In the genomic region with DNA sequence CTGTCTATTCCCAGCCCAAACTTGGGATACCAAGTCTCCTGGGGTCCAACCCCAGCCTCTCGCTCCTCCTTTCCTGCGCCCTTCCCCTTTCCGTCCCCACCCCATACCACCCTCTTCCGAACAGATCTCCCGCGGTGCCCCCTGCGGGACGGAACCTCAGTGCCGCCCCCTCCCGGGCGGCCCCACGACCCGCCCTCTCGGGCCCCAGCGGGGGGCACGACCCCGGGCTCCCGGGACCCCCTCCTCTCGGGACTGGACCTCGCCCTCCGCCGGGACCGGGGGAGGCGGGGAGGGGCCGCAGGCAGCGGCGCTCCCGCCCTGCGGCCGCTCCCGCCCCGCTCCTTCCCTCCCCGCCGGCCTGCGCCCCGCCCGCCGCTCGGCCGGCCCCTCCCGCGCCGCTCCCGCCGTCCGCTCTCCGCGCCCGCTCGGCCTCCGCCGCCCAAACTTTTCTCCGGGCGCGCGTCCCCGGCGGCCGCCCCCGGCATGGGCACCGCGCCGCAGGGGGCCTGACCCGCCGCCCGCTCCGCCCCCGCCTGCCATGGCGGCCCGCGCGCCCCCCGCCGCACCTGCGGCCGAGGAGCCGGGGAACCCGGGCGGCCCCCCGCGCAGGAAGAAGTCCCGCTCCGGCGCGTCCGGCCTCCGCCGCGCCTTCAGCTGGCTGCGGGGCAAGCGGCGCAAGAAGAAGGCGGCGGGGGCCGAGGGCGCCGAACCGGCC, we compare ENCODE assay signal across 1 cellular context.
TF ChIP-seq lines count a peak whose summit lies in the region.

No MANE protein-coding gene starts in this region.

TF ChIP-seq in H1, 55 proteins besides CTCF, POLR2A, EP300 and RAD21 (continued from another document):
- TF ChIP-seq HDAC2 (IDR thresholded peaks at IDR 0.05; ENCODE audit: borderline replicate concordance in 1 of 2, low read depth in 2 of 2, low read length in 2 of 2) (no peak), USF2 (IDR thresholded peaks at IDR 0.05; ENCODE audit: low read length) (no peak), YY1 (IDR thresholded peaks at IDR 0.05; ENCODE audit: low read depth, low read length) (no peak), CEBPB (IDR thresholded peaks at IDR 0.05; ENCODE audit: low read depth, low read length) (no peak), KDM4A (IDR thresholded peaks at IDR 0.05; ENCODE audit: low read depth, low read length, severe bottlenecking) (peak; percentile 42), SIN3A (conservative IDR thresholded peaks at IDR 0.05 in 1 of 2, IDR thresholded peaks at IDR 0.05 in 1 of 2; ENCODE audit: low read depth in 1 of 2, low read length in 2 of 2) (no peak), GABPA (IDR thresholded peaks at IDR 0.05; ENCODE audit: borderline replicate concordance, insufficient read depth, low read length) (no peak), CBX5 (IDR thresholded peaks at IDR 0.05; ENCODE audit: low read depth, low read length) (no peak), CHD7 (IDR thresholded peaks at IDR 0.05; ENCODE audit: insufficient replicate concordance, low read length) (no peak), CTBP2 (IDR thresholded peaks at IDR 0.05; ENCODE audit: borderline replicate concordance, insufficient read depth, insufficient read length, low read length) (peak; percentile 22), TAF1 (IDR thresholded peaks at IDR 0.05; ENCODE audit: low read depth, low read length) (no peak), SUZ12 (IDR thresholded peaks at IDR 0.05; ENCODE audit: low read length) (no peak)
